ENCODE assay signal across 7 cellular contexts in genomic region chr4:77570508-77571214, GRCh38. TPM values are rescaled to one million over a fixed set of nuclear protein-coding genes. Genes with fewer than 3 reads are reported as not detected.
"Had no signal": no experiment of that assay in that cellular context is flagged by ENCODE, and none has a peak within 500 bp of the region (broad histone marks: within the 10 kb centered on the region; RNA-seq: fewer than 3 reads in every experiment).

No MANE protein-coding gene starts in this region.

RNA-seq across cellular contexts. Expression of gene CXCL13, which starts 35.0 kb away (rescaled TPM):
- total RNA-seq: GM23248, GM23338, H1, H4, H7, H9, HFFc6 had no signal
